Comparison of ENCODE assay signal across 16 cellular contexts in the genomic region with DNA sequence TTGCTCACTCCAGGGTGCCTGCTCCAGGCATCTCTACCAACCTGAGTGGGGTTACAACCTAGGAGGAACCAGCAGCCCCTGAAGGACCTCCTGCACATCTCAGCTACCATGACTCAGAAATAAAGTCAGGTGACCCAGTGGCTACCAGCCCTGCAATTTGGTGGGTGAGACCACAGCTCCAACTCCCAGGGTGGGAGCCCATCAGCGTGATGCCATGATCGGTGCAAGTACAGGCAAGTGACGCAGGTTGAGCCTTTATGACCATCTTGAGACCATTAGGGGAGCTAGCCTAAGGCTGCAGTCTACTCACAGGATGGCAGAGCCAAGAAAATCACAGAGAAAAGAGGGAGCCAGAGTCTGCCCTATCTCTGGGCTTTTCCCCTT. TPM values are rescaled to one million over a fixed set of nuclear protein-coding genes. Genes with fewer than 3 reads are reported as not detected.
"Had no signal": no experiment of that assay in that cellular context is flagged by ENCODE, and none has a peak within 500 bp of the region (broad histone marks: within the 10 kb centered on the region; RNA-seq: fewer than 3 reads in every experiment).

No MANE protein-coding gene starts in this region.

- H3K27me3 Mint-ChIP-seq: activated CD4-positive, alpha-beta T cell treated with anti-CD3 and anti-CD28 coated beads, Interleukin-2, amount 10 ng/mL, durations not matched to agents 24 days and 14 days; activated naive CD4-positive, alpha-beta T cell treated with anti-CD3 and anti-CD28 coated beads, Interleukin-2, amount 50 U/mL, for 24 hours; T-cell had no signal

- H3K4me3 Mint-ChIP-seq: activated CD4-positive, alpha-beta T cell treated with anti-CD3 and anti-CD28 coated beads, Interleukin-2, amount 10 ng/mL, durations not matched to agents 24 days and 14 days; activated naive CD4-positive, alpha-beta T cell treated with anti-CD3 and anti-CD28 coated beads, Interleukin-2, amount 50 U/mL, for 24 hours; neural crest cell; T-cell; WTC11 had no signal

- FAIRE-seq: islet of Langerhans, pancreas had no signal

- H3K9me3 Mint-ChIP-seq: activated CD4-positive, alpha-beta T cell treated with anti-CD3 and anti-CD28 coated beads, Interleukin-2, amount 10 ng/mL, durations not matched to agents 24 days and 14 days; activated naive CD4-positive, alpha-beta T cell treated with anti-CD3 and anti-CD28 coated beads, Interleukin-2, amount 50 U/mL, for 24 hours; neural crest cell; T-cell; WTC11 had no signal

- H3K27ac ChIP-seq: brain microvascular endothelial cell, pancreas, SK-N-MC had no signal

- H3K27me3 ChIP-seq: brain microvascular endothelial cell, heart right ventricle, pancreas, transverse colon had no signal

- H3K4me1 ChIP-seq: pancreas had no signal

- H3K9me3 ChIP-seq: heart right ventricle, pancreas, transverse colon had no signal

- ATAC-seq: T-cell, WTC11 had no signal

- H3K27ac Mint-ChIP-seq: activated CD4-positive, alpha-beta T cell treated with anti-CD3 and anti-CD28 coated beads, Interleukin-2, amount 10 ng/mL, durations not matched to agents 24 days and 14 days; activated naive CD4-positive, alpha-beta T cell treated with anti-CD3 and anti-CD28 coated beads, Interleukin-2, amount 50 U/mL, for 24 hours; T-cell; WTC11 had no signal

- H3K4me3 ChIP-seq: heart right ventricle, pancreas, SK-N-MC, transverse colon had no signal

- H3K36me3 Mint-ChIP-seq: activated naive CD4-positive, alpha-beta T cell treated with anti-CD3 and anti-CD28 coated beads, Interleukin-2, amount 50 U/mL, for 24 hours; T-cell had no signal

- DNase-seq: activated CD4-positive, alpha-beta T cell treated with anti-CD3 and anti-CD28 coated beads, Interleukin-2, amount 10 ng/mL, durations not matched to agents 24 days and 14 days; activated CD8-positive, alpha-beta memory T cell treated with anti-CD3 and anti-CD28 coated beads for 24 hours; foreskin melanocyte; mesendoderm; pancreas; retina; T-cell; transverse colon had no signal

- H3K4me1 Mint-ChIP-seq: activated naive CD4-positive, alpha-beta T cell treated with anti-CD3 and anti-CD28 coated beads, Interleukin-2, amount 50 U/mL, for 24 hours; T-cell had no signal

RNA-seq across cellular contexts. Expression of a gene that starts 21.3 kb away (rescaled TPM):
- total RNA-seq: neural crest cell had no signal

RNA-seq across cellular contexts. Expression of a gene that starts 44.6 kb away (rescaled TPM):
- total RNA-seq: endothelial cell of umbilical vein, neural crest cell, T-cell had no signal
- polyA plus RNA-seq: endothelial cell of umbilical vein had no signal
